Comparison of ENCODE assay signal across 9 cellular contexts in genomic region chr10:5466451-5466996, GRCh38. TPM values are rescaled to one million over a fixed set of nuclear protein-coding genes. Genes with fewer than 3 reads are reported as not detected.
A peak's percentile ranks its signal among the peaks of the same experiment; 100 is the strongest.
DNase-seq lines count a peak whose midpoint lies in the region; ATAC-seq and TF ChIP-seq lines count a peak whose summit lies in the region.
"Had no signal": no experiment of that assay in that cellular context is flagged by ENCODE, and none has a peak within 500 bp of the region (broad histone marks: within the 10 kb centered on the region; RNA-seq: fewer than 3 reads in every experiment).

No MANE protein-coding gene starts in this region.

- DNase-seq in CD4-positive, alpha-beta T cell, result no peak
- DNase-seq in NCI-H1092 treated with DMSO at 0.1 percent for 48 hours (lab: John Stamatoyannopoulos, UW), result peak; percentile 61
- DNase-seq in CD1c-positive myeloid dendritic cell (ENCODE audit: extremely low spot score), result no peak
- no peak for DNase-seq in CD8-positive, alpha-beta T cell
- DNase-seq in activated CD4-positive, alpha-beta memory T cell treated with anti-CD3 and anti-CD28 coated beads, Interleukin-2, amount 10 ng/mL, durations not matched to agents 7 days and 5 days, result no peak
- no peak for DNase-seq in activated CD4-positive, alpha-beta T cell treated with anti-CD3 and anti-CD28 coated beads, Interleukin-2, amount 50 U/mL, for 1 hour

- no peak overlapping the region for H3K27ac ChIP-seq in CD4-positive, alpha-beta T cell (ENCODE audit: low read depth, low read length)
- H3K27ac ChIP-seq in duodenal mucosa (ENCODE audit: low read depth, low read length), result peak overlapping the region; percentile 61
- H3K27ac ChIP-seq in muscle layer of duodenum (ENCODE audit: low read length), result peak overlapping the region; percentile 45
- H3K27ac ChIP-seq in CD8-positive, alpha-beta T cell (ENCODE audit: low read depth, low read length), result no peak overlapping the region

- H3K9me3 ChIP-seq in CD4-positive, alpha-beta T cell (ENCODE audit: control insufficient read depth, low read length), result no peaks in the 10 kb centered on the region
- H3K9me3 ChIP-seq in duodenal mucosa (ENCODE audit: control insufficient read depth in 1 of 2, low read length in 2 of 2) (peaks cover 0 to 5% of the 10 kb centered on the region in 2 donors), muscle layer of duodenum (ENCODE audit: control insufficient read depth in 1 of 2, low read length in 2 of 2) (peaks cover 0 to 5% of the 10 kb centered on the region in 2 donors)
- H3K9me3 ChIP-seq in CD8-positive, alpha-beta T cell (ENCODE audit: low read length), result no peaks in the 10 kb centered on the region

- ATAC-seq in CD4-positive, alpha-beta T cell (ENCODE audit: poor library complexity), result peak; percentile 64
- no peak for ATAC-seq in CD8-positive, alpha-beta T cell

- intact Hi-C loops in CD4-positive, alpha-beta T cell (cut with DNase I, micrococcal nuclease), result no loop called here
- intact Hi-C loops in CD8-positive, alpha-beta T cell (cut with DNase I, micrococcal nuclease), result no loop called here

- H3K4me3 ChIP-seq in duodenal mucosa (ENCODE audit: low read depth in 1 of 2, low read length in 2 of 2) (no peak overlapping the region), muscle layer of duodenum (ENCODE audit: low read depth in 1 of 2, low read length in 2 of 2) (peak overlapping the region in 1 of 2 donors; percentile 7)
- no peak overlapping the region for H3K4me3 ChIP-seq in CD8-positive, alpha-beta T cell (ENCODE audit: low read depth, low read length)

- peak overlapping the region; percentile 47 to 48 for H3K9ac ChIP-seq in duodenal mucosa (ENCODE audit: low read depth in 1 of 2, low read length in 2 of 2)

- H3K27me3 ChIP-seq in CD4-positive, alpha-beta T cell (ENCODE audit: control insufficient read depth, insufficient read depth, low read length), result no peaks in the 10 kb centered on the region
- H3K27me3 ChIP-seq in duodenal mucosa (ENCODE audit: control insufficient read depth in 1 of 2, insufficient read depth in 2 of 2, low read length in 2 of 2) (no peaks in the 10 kb centered on the region), muscle layer of duodenum (ENCODE audit: low read depth, low read length) (no peaks in the 10 kb centered on the region)
- H3K27me3 ChIP-seq in CD8-positive, alpha-beta T cell (ENCODE audit: insufficient read depth, low read length), result no peaks in the 10 kb centered on the region

- H3K36me3 Mint-ChIP-seq in CD4-positive, alpha-beta T cell (ENCODE audit: low read depth), result no peaks in the 10 kb centered on the region
- no peaks in the 10 kb centered on the region for H3K36me3 Mint-ChIP-seq in CD8-positive, alpha-beta T cell
- no peaks in the 10 kb centered on the region for H3K36me3 Mint-ChIP-seq in activated CD4-positive, alpha-beta memory T cell treated with anti-CD3 and anti-CD28 coated beads, Interleukin-2, amount 10 ng/mL, durations not matched to agents 7 days and 5 days (ENCODE audit: low read depth)

- peaks cover 10 to 24% of the 10 kb centered on the region in 2 donors for H3K4me1 ChIP-seq in duodenal mucosa (ENCODE audit: control insufficient read depth in 1 of 2, insufficient read depth in 2 of 2, low read length in 2 of 2)
- peaks cover 12 to 31% of the 10 kb centered on the region in 2 donors for H3K4me1 ChIP-seq in muscle layer of duodenum (ENCODE audit: control insufficient read depth in 1 of 2, insufficient read depth in 2 of 2, low read length in 2 of 2)
- no peaks in the 10 kb centered on the region for H3K4me1 ChIP-seq in CD8-positive, alpha-beta T cell (ENCODE audit: insufficient read depth, low read length)

- POLR2A ChIA-PET in CD4-positive, alpha-beta T cell (lab: Charles Lee), result no interaction called here
- POLR2A ChIA-PET in CD8-positive, alpha-beta T cell (lab: Charles Lee), result no interaction called here
- POLR2A ChIA-PET in activated CD4-positive, alpha-beta memory T cell treated with anti-CD3 and anti-CD28 coated beads, Interleukin-2, amount 10 ng/mL, durations not matched to agents 7 days and 5 days (lab: Charles Lee), result no interaction called here

- H3K4me1 Mint-ChIP-seq in CD4-positive, alpha-beta T cell (ENCODE audit: low read depth), result no peaks in the 10 kb centered on the region
- H3K4me1 Mint-ChIP-seq in CD8-positive, alpha-beta T cell (ENCODE audit: low read depth), result peaks cover 3% of the 10 kb centered on the region
- H3K4me1 Mint-ChIP-seq in activated CD4-positive, alpha-beta memory T cell treated with anti-CD3 and anti-CD28 coated beads, Interleukin-2, amount 10 ng/mL, durations not matched to agents 7 days and 5 days, result no peaks in the 10 kb centered on the region

- H3K27ac Mint-ChIP-seq in CD4-positive, alpha-beta T cell, result no peak overlapping the region
- no peak overlapping the region for H3K27ac Mint-ChIP-seq in CD8-positive, alpha-beta T cell
- H3K27ac Mint-ChIP-seq in activated CD4-positive, alpha-beta memory T cell treated with anti-CD3 and anti-CD28 coated beads, Interleukin-2, amount 10 ng/mL, durations not matched to agents 7 days and 5 days, result no peak overlapping the region
- H3K27ac Mint-ChIP-seq: memory B cell had no signal

- no peaks in the 10 kb centered on the region for H3K36me3 ChIP-seq in duodenal mucosa (ENCODE audit: control insufficient read depth in 1 of 2, insufficient read depth in 2 of 2, low read length in 2 of 2)
- no peaks in the 10 kb centered on the region for H3K36me3 ChIP-seq in muscle layer of duodenum (ENCODE audit: control insufficient read depth in 1 of 2, insufficient read depth in 2 of 2, low read length in 2 of 2)
- H3K36me3 ChIP-seq in CD8-positive, alpha-beta T cell (ENCODE audit: insufficient read depth, low read length), result no peaks in the 10 kb centered on the region

- H3K9me3 Mint-ChIP-seq in CD4-positive, alpha-beta T cell, result no peaks in the 10 kb centered on the region
- peaks cover 3% of the 10 kb centered on the region for H3K9me3 Mint-ChIP-seq in CD8-positive, alpha-beta T cell
- no peaks in the 10 kb centered on the region for H3K9me3 Mint-ChIP-seq in activated CD4-positive, alpha-beta memory T cell treated with anti-CD3 and anti-CD28 coated beads, Interleukin-2, amount 10 ng/mL, durations not matched to agents 7 days and 5 days
- H3K9me3 Mint-ChIP-seq: memory B cell had no signal

- no peak for TF ChIP-seq CTCF in CD4-positive, alpha-beta T cell (IDR thresholded peaks at IDR 0.05)
- TF ChIP-seq CTCF in CD8-positive, alpha-beta T cell (IDR thresholded peaks at IDR 0.05), result no peak

- no peak overlapping the region for H3K4me3 Mint-ChIP-seq in CD4-positive, alpha-beta T cell
- H3K4me3 Mint-ChIP-seq in CD8-positive, alpha-beta T cell, result no peak overlapping the region
- no peak overlapping the region for H3K4me3 Mint-ChIP-seq in activated CD4-positive, alpha-beta memory T cell treated with anti-CD3 and anti-CD28 coated beads, Interleukin-2, amount 10 ng/mL, durations not matched to agents 7 days and 5 days
- H3K4me3 Mint-ChIP-seq: memory B cell had no signal

- no peaks in the 10 kb centered on the region for H3K27me3 Mint-ChIP-seq in CD4-positive, alpha-beta T cell
- no peaks in the 10 kb centered on the region for H3K27me3 Mint-ChIP-seq in CD8-positive, alpha-beta T cell (ENCODE audit: low read depth)
- no peaks in the 10 kb centered on the region for H3K27me3 Mint-ChIP-seq in activated CD4-positive, alpha-beta memory T cell treated with anti-CD3 and anti-CD28 coated beads, Interleukin-2, amount 10 ng/mL, durations not matched to agents 7 days and 5 days

- CTCF ChIA-PET in CD4-positive, alpha-beta T cell (lab: Charles Lee), result no interaction called here
- CTCF ChIA-PET in CD8-positive, alpha-beta T cell (lab: Charles Lee), result interaction anchor here (1.0 kb wide), 1 partner anchor 24 kb away, joined by 4 read pairs; no protein-coding TSS in a partner anchor
- CTCF ChIA-PET in activated CD4-positive, alpha-beta memory T cell treated with anti-CD3 and anti-CD28 coated beads, Interleukin-2, amount 10 ng/mL, durations not matched to agents 7 days and 5 days (lab: Charles Lee), result interaction anchor here (2.2 kb wide), 1 partner anchor 157 kb away, joined by 7 read pairs; no protein-coding TSS in a partner anchor

RNA-seq across cellular contexts. Expression of gene CALML5, which starts 32.8 kb away (rescaled TPM):
- not detected for total RNA-seq in CD4-positive, alpha-beta T cell
- total RNA-seq in CD8-positive, alpha-beta T cell, result not detected
- not detected for total RNA-seq in activated CD4-positive, alpha-beta memory T cell treated with anti-CD3 and anti-CD28 coated beads, Interleukin-2, amount 10 ng/mL, durations not matched to agents 7 days and 5 days

RNA-seq across cellular contexts. Expression of gene NET1, which starts 54.2 kb away (rescaled TPM):
- total RNA-seq in CD4-positive, alpha-beta T cell, result 10 to 100 TPM; 29.0 to 30.5 TPM
- total RNA-seq in CD8-positive, alpha-beta T cell, result 10 to 100 TPM; 12.6 to 16.7 TPM
- total RNA-seq in activated CD4-positive, alpha-beta memory T cell treated with anti-CD3 and anti-CD28 coated beads, Interleukin-2, amount 10 ng/mL, durations not matched to agents 7 days and 5 days, result 10 to 100 TPM; 37.1 to 40.0 TPM

RNA-seq across cellular contexts. Expression of gene CALML3, which starts 58.2 kb away (rescaled TPM):
- not detected for total RNA-seq in CD4-positive, alpha-beta T cell
- not detected for total RNA-seq in CD8-positive, alpha-beta T cell
- not detected for total RNA-seq in activated CD4-positive, alpha-beta memory T cell treated with anti-CD3 and anti-CD28 coated beads, Interleukin-2, amount 10 ng/mL, durations not matched to agents 7 days and 5 days

Comparison
In these comparisons a context has a peak if more than half of its experiments do, and no peak if none do; other contexts are left out.
1. H3K27ac ChIP-seq: peak in duodenal mucosa (single experiment) and muscle layer of duodenum (single experiment); none in CD4-positive, alpha-beta T cell (single experiment) and CD8-positive, alpha-beta T cell (single experiment).